ENCODE assay signal across 20 cellular contexts in the genomic region with DNA sequence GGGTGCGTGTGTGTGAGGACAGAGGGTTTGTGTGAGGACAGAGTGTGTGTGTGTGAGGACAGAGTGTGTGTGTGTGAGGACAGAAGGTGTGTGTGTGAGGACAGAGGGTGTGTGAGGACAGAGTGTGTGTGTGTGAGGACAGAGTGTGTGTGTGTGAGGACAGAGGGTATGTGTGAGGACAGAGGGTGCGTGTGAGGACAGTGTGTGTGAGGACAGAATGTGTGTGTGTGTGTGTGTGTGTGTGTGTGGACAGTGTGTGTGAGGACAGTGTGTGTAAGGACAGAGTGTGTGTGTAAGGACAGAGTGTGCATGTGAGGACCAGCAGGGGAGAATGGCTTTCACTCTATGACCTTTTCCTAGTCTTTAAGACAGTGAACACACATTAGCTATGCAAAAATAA.
DNase-seq lines count a peak whose midpoint lies in the region; ATAC-seq, FAIRE-seq and TF ChIP-seq lines count a peak whose summit lies in the region.
"Had no signal": no experiment of that assay in that cellular context is flagged by ENCODE, and none has a peak within 500 bp of the region (broad histone marks: within the 10 kb centered on the region; RNA-seq: fewer than 3 reads in every experiment).

No MANE protein-coding gene starts in this region.

- no peak overlapping the region for H3K27ac ChIP-seq in HepG2 (ENCODE audit: extremely low read length, insufficient read depth, low read length)
- no peak overlapping the region for H3K27ac ChIP-seq in right lobe of liver
- H3K27ac ChIP-seq in fibroblast of lung (ENCODE audit: insufficient read depth, low read length): peak overlapping the region; percentile 60

- TF ChIP-seq POLR2A in HepG2 (IDR thresholded peaks at IDR 0.05; ENCODE audit: insufficient read depth in 1 of 2, low read depth in 2 of 2, low read length in 2 of 2) (no peak), right lobe of liver (IDR thresholded peaks at IDR 0.05) (no peak)

- no TSS peak for BruUV-seq in HepG2 (replicated peaks; lab: Mats Ljungman, UMichigan)

- ATAC-seq in HepG2: no peak
- no peak for ATAC-seq in right lobe of liver
- peak; percentile 56 for ATAC-seq in sciatic nerve
- no peak for ATAC-seq in HG02970 (IDR thresholded peaks at IDR 0.05; ENCODE audit: low FRiP score, unreplicated experiment)
- ATAC-seq in HG03342 (IDR thresholded peaks at IDR 0.05; ENCODE audit: unreplicated experiment): no peak
- ATAC-seq: activated T-helper 17 cell treated with anti-CD3 and anti-CD28 coated beads, Interleukin-2, amount 50 U/mL, for 72 hours; naive thymus-derived CD4-positive, alpha-beta T cell had no signal

- CTCF ChIA-PET in HepG2 (lab: Yijun Ruan, JAX; ENCODE audit: low intra/inter-chr PET ratio, low total read pairs): no interaction called here

- in situ Hi-C loops in HepG2 (cut with HindIII; ENCODE audit: extremely low pct_ligation_motif_present, low pct_unique_long_range_greater_than_20kb): no loop called here

- H3K9ac ChIP-seq in HepG2 (ENCODE audit: insufficient read depth, low read depth, low read length) (no peak overlapping the region), fibroblast of lung (ENCODE audit: insufficient read depth, low read length) (no peak overlapping the region)

- H3K9me3 ChIP-seq in HepG2 (ENCODE audit: low read length): no peaks in the 10 kb centered on the region
- no peaks in the 10 kb centered on the region for H3K9me3 ChIP-seq in right lobe of liver
- no peaks in the 10 kb centered on the region for H3K9me3 ChIP-seq in fibroblast of lung (ENCODE audit: control insufficient read depth, insufficient read depth, low read depth, low read length)
- H3K9me3 ChIP-seq: BE2C, MG63, ovary had no signal

- H3K27me3 ChIP-seq in HepG2 (ENCODE audit: control insufficient read depth in 1 of 2, insufficient read depth in 2 of 2, low read length in 2 of 2) (no peaks in the 10 kb centered on the region), right lobe of liver (no peaks in the 10 kb centered on the region), fibroblast of lung (ENCODE audit: control insufficient read depth, insufficient read depth, low read length) (no peaks in the 10 kb centered on the region)
- H3K27me3 ChIP-seq: BE2C, MG63, ovary had no signal

- WGBS in HepG2 (ENCODE audit: low lambda C conversion rate): 83% methylated on average over 2 of the region's 2 CpGs
- 38% methylated on average over 2 of the region's 2 CpGs for WGBS in right lobe of liver (ENCODE audit: insufficient coverage, low coverage, low lambda C conversion rate, missing lambda C conversion rate)

- FAIRE-seq in HepG2 (lab: Jason Lieb, UNC): no peak
- FAIRE-seq: A204.1 had no signal

- no peaks in the 10 kb centered on the region for H3K4me1 ChIP-seq in HepG2 (ENCODE audit: insufficient read depth, low read length)
- peaks cover 0 to 3% (median 0%) of the 10 kb centered on the region in 4 donors for H3K4me1 ChIP-seq in right lobe of liver
- peaks cover 8% of the 10 kb centered on the region for H3K4me1 ChIP-seq in fibroblast of lung (ENCODE audit: control insufficient read depth, extremely low read depth, insufficient read depth, low read length)
- H3K4me1 ChIP-seq: BE2C had no signal

- H4K20me1 ChIP-seq in HepG2 (ENCODE audit: insufficient read depth, low read length): no peaks in the 10 kb centered on the region
- H4K20me1 ChIP-seq in fibroblast of lung (ENCODE audit: control insufficient read depth, extremely low read depth, insufficient read depth, low read length): no peaks in the 10 kb centered on the region

- intact Hi-C loops in HepG2 (cut with micrococcal nuclease; ENCODE audit: unreplicated experiment): no loop called here
- intact Hi-C loops in right lobe of liver (cut with DNase I): no loop called here
- intact Hi-C loops in sciatic nerve (cut with DNase I): no loop called here

- no peak for TF ChIP-seq RAD21 in HepG2 (CRISPR knock-in tag; IDR thresholded peaks at IDR 0.05)

- TF ChIP-seq EP300 in HepG2 (IDR thresholded peaks at IDR 0.05; ENCODE audit: low read depth in 2 of 2, low read length in 2 of 2) (no peak), HepG2 (CRISPR knock-in tag; IDR thresholded peaks at IDR 0.05; ENCODE audit: borderline replicate concordance) (no peak)

- H3K4me3 ChIP-seq in HepG2 (replicated peaks in 1 of 3; ENCODE audit: insufficient read depth in 1 of 3, low read depth in 2 of 3, low read length in 3 of 3) (no peak overlapping the region), right lobe of liver (no peak overlapping the region), fibroblast of lung (replicated peaks in 1 of 4; ENCODE audit: control extremely low read depth in 1 of 4, insufficient read depth in 1 of 4, low read depth in 3 of 4, low read length in 4 of 4) (no peak overlapping the region)
- H3K4me3 ChIP-seq: MG63, ovary had no signal

- H3K79me2 ChIP-seq in HepG2 (ENCODE audit: insufficient read depth, low read length) (peaks cover 19% of the 10 kb centered on the region), fibroblast of lung (ENCODE audit: control insufficient read depth, insufficient read depth, low read length) (no peaks in the 10 kb centered on the region)

- POLR2A ChIA-PET in HepG2 (lab: Yijun Ruan, JAX): no interaction called here

- H3K36me3 ChIP-seq in HepG2 (replicated peaks in 1 of 2; ENCODE audit: control insufficient read depth in 1 of 2, insufficient read depth in 2 of 2, low read length in 2 of 2) (peaks cover 12 to 25% of the 10 kb centered on the region in 2 experiments; a peak in 4 of 5 replicates), right lobe of liver (no peaks in the 10 kb centered on the region), fibroblast of lung (ENCODE audit: control insufficient read depth, insufficient read depth, low read length) (no peaks in the 10 kb centered on the region)
- H3K36me3 ChIP-seq: BE2C, ovary had no signal

- TF ChIP-seq CTCF in HepG2 (CRISPR knock-in tag; IDR thresholded peaks at IDR 0.05): no peak
- no peak for TF ChIP-seq CTCF in right lobe of liver (IDR thresholded peaks at IDR 0.05)
- no peak for TF ChIP-seq CTCF in fibroblast of lung (conservative IDR thresholded peaks at IDR 0.05 in 1 of 2, IDR thresholded peaks at IDR 0.05 in 1 of 2; ENCODE audit: low read depth in 1 of 2, low read length in 2 of 2)

- no peak for DNase-seq in HepG2 (ENCODE audit: low spot score)
- no peak for DNase-seq in right lobe of liver
- peak in 1 of 2 donors; percentile 28 for DNase-seq in fibroblast of lung (ENCODE audit: low read depth in 2 of 2)
- DNase-seq in sciatic nerve (ENCODE audit: low spot score): no peak
- no peak for DNase-seq in HuH-7 (ENCODE audit: low spot score)
- DNase-seq in HuH-7.5 (ENCODE audit: low spot score): no peak
- DNase-seq: foreskin melanocyte; islet precursor cell; MG63; naive thymus-derived CD4-positive, alpha-beta T cell; NCI-H1436; NCI-H2171; NCI-H524 treated with DMSO at 0.1 percent for 48 hours; stimulated activated naive CD4-positive, alpha-beta T cell had no signal

- H3K4me2 ChIP-seq in HepG2 (ENCODE audit: low read depth, low read length) (no peak overlapping the region), fibroblast of lung (ENCODE audit: extremely low read depth, insufficient read depth, low read length) (no peak overlapping the region)

- H2AFZ ChIP-seq in HepG2 (ENCODE audit: low read length) (no peak overlapping the region), fibroblast of lung (ENCODE audit: low read length) (no peak overlapping the region)

TF ChIP-seq in HepG2, 621 proteins besides CTCF, POLR2A, EP300 and RAD21:
- TF ChIP-seq, protein P1, sequence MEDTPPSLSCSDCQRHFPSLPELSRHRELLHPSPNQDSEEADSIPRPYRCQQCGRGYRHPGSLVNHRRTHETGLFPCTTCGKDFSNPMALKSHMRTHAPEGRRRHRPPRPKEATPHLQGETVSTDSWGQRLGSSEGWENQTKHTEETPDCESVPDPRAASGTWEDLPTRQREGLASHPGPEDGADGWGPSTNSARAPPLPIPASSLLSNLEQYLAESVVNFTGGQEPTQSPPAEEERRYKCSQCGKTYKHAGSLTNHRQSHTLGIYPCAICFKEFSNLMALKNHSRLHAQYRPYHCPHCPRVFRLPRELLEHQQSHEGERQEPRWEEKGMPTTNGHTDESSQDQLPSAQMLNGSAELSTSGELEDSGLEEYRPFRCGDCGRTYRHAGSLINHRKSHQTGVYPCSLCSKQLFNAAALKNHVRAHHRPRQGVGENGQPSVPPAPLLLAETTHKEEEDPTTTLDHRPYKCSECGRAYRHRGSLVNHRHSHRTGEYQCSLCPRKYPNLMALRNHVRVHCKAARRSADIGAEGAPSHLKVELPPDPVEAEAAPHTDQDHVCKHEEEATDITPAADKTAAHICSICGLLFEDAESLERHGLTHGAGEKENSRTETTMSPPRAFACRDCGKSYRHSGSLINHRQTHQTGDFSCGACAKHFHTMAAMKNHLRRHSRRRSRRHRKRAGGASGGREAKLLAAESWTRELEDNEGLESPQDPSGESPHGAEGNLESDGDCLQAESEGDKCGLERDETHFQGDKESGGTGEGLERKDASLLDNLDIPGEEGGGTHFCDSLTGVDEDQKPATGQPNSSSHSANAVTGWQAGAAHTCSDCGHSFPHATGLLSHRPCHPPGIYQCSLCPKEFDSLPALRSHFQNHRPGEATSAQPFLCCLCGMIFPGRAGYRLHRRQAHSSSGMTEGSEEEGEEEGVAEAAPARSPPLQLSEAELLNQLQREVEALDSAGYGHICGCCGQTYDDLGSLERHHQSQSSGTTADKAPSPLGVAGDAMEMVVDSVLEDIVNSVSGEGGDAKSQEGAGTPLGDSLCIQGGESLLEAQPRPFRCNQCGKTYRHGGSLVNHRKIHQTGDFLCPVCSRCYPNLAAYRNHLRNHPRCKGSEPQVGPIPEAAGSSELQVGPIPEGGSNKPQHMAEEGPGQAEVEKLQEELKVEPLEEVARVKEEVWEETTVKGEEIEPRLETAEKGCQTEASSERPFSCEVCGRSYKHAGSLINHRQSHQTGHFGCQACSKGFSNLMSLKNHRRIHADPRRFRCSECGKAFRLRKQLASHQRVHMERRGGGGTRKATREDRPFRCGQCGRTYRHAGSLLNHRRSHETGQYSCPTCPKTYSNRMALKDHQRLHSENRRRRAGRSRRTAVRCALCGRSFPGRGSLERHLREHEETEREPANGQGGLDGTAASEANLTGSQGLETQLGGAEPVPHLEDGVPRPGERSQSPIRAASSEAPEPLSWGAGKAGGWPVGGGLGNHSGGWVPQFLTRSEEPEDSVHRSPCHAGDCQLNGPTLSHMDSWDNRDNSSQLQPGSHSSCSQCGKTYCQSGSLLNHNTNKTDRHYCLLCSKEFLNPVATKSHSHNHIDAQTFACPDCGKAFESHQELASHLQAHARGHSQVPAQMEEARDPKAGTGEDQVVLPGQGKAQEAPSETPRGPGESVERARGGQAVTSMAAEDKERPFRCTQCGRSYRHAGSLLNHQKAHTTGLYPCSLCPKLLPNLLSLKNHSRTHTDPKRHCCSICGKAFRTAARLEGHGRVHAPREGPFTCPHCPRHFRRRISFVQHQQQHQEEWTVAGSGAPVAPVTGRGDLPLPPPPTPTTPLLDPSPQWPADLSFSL (CRISPR knock-in tag; IDR thresholded peaks at IDR 0.05): peak; percentile 67
- no peak for TF ChIP-seq RORA (CRISPR knock-in tag; IDR thresholded peaks at IDR 0.05)
